8 cellular contexts compared by ENCODE assay signal in the genomic region with DNA sequence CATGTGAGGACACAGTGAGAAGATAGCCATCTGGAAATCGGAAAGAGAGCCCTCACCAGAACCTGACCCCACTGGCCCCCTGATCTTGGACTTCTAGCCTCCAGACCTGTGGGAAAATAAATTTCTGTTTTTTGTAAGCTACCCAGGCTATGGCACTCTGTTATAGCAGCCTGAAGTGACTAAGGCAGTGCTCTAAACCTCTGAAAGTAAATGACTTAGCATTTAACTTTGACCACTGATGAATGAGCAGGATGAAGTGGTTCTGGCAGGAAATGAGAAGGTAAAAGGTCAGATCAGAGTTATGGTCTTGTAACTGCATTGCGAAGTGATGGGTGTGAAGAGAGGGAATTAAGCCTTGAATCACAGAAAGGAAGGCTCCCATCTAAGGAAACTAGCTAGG. TPM values are rescaled to one million over a fixed set of nuclear protein-coding genes. Genes with fewer than 3 reads are reported as not detected.
A peak's percentile ranks its signal among the peaks of the same experiment; 100 is the strongest.
DNase-seq lines count a peak whose midpoint lies in the region; ATAC-seq and TF ChIP-seq lines count a peak whose summit lies in the region.

No MANE protein-coding gene starts in this region.

- H3K9me3 Mint-ChIP-seq in naive thymus-derived CD4-positive, alpha-beta T cell: no peaks in the 10 kb centered on the region

- no peak for TF ChIP-seq EP300 in transverse colon (IDR thresholded peaks at IDR 0.05; ENCODE audit: low read depth)
- no peak for TF ChIP-seq EP300 in ovary (IDR thresholded peaks at IDR 0.05)

- no peaks in the 10 kb centered on the region for H3K4me1 ChIP-seq in naive thymus-derived CD4-positive, alpha-beta T cell (ENCODE audit: control insufficient read depth in 2 of 2, insufficient read depth in 2 of 2, low read length in 2 of 2)
- H3K4me1 ChIP-seq in transverse colon: peaks cover 0 to 23% (median 8%) of the 10 kb centered on the region in 4 donors
- H3K4me1 ChIP-seq in ovary (ENCODE audit: insufficient read depth): no peaks in the 10 kb centered on the region

- H3K4me3 ChIP-seq in naive thymus-derived CD4-positive, alpha-beta T cell (ENCODE audit: low read length): no peak overlapping the region
- H3K4me3 ChIP-seq in transverse colon (no peak overlapping the region), ovary (no peak overlapping the region)

- no peak overlapping the region for H3K27ac ChIP-seq in naive thymus-derived CD4-positive, alpha-beta T cell (ENCODE audit: low read depth, low read length)
- peak overlapping the region in 2 of 4 donors; percentile 29 to 52 for H3K27ac ChIP-seq in transverse colon
- no peak overlapping the region for H3K27ac ChIP-seq in ovary

- H3K36me3 ChIP-seq in naive thymus-derived CD4-positive, alpha-beta T cell (ENCODE audit: control insufficient read depth in 2 of 3, insufficient read depth in 3 of 3, low read length in 3 of 3): no peaks in the 10 kb centered on the region
- H3K36me3 ChIP-seq in transverse colon: no peaks in the 10 kb centered on the region
- H3K36me3 ChIP-seq in ovary: no peaks in the 10 kb centered on the region

- intact Hi-C loops in naive thymus-derived CD4-positive, alpha-beta T cell (cut with micrococcal nuclease): no loop called here
- intact Hi-C loops in transverse colon (cut with DNase I; ENCODE audit: low total_unique reads) (no loop called here), ovary (cut with DNase I) (no loop called here)

- in situ Hi-C loops in transverse colon (cut with MboI; ENCODE audit: low pct_ligation_motif_present in 1 of 4, low pct_unique_long_range_greater_than_20kb in 1 of 4, low sequenced_read_pairs in 3 of 4): no loop called here

- peaks cover 0 to under 1% (median 0%) of the 10 kb centered on the region in 5 donors for H3K36me3 Mint-ChIP-seq in naive thymus-derived CD4-positive, alpha-beta T cell

- peak; percentile 63 for DNase-seq in RKO (ENCODE audit: low spot score)
- no peak for DNase-seq in naive thymus-derived CD4-positive, alpha-beta T cell
- DNase-seq in transverse colon: no peak
- no peak for DNase-seq in NCI-H526 (lab: John Stamatoyannopoulos, UW)
- no peak for DNase-seq in ovary
- DNase-seq in SK-N-DZ (ENCODE audit: low spot score): no peak

- H3K4me1 Mint-ChIP-seq in naive thymus-derived CD4-positive, alpha-beta T cell: peaks cover 0 to 27% (median 0%) of the 10 kb centered on the region in 7 donors

- WGBS in transverse colon (ENCODE audit: low coverage in 1 of 2), 2 donors: 64 to 67% methylated on average over 1 to 2 of the region's 2 CpGs
- WGBS in ovary, 3 donors: 70 to 75% (median 72%) methylated on average over 2 of the region's 2 CpGs

- H3K9me3 ChIP-seq in naive thymus-derived CD4-positive, alpha-beta T cell (ENCODE audit: control insufficient read depth in 2 of 3, low read length in 3 of 3): no peaks in the 10 kb centered on the region
- H3K9me3 ChIP-seq in transverse colon: no peaks in the 10 kb centered on the region
- H3K9me3 ChIP-seq in ovary: no peaks in the 10 kb centered on the region

- CTCF ChIA-PET in naive thymus-derived CD4-positive, alpha-beta T cell (lab: Charles Lee): no interaction called here

- no peaks in the 10 kb centered on the region for H3K27me3 ChIP-seq in naive thymus-derived CD4-positive, alpha-beta T cell (ENCODE audit: control insufficient read depth in 2 of 2, insufficient read depth in 2 of 2, low read length in 2 of 2)
- H3K27me3 ChIP-seq in transverse colon (no peaks in the 10 kb centered on the region), ovary (no peaks in the 10 kb centered on the region)

- no peak overlapping the region for H3K27ac Mint-ChIP-seq in naive thymus-derived CD4-positive, alpha-beta T cell

- TF ChIP-seq CTCF in transverse colon (IDR thresholded peaks at IDR 0.05) (no peak), ovary (IDR thresholded peaks at IDR 0.05) (no peak)

- ATAC-seq in GM18508 (IDR thresholded peaks at IDR 0.05; ENCODE audit: insufficient read depth, unreplicated experiment) (peak; percentile 69), HG02759 (IDR thresholded peaks at IDR 0.05; ENCODE audit: unreplicated experiment) (peak; percentile 54)
- peak; percentile 78 for ATAC-seq in naive thymus-derived CD4-positive, alpha-beta T cell

- TF ChIP-seq POLR2A in transverse colon (IDR thresholded peaks at IDR 0.05) (no peak), ovary (IDR thresholded peaks at IDR 0.05) (no peak)

- H3K4me3 Mint-ChIP-seq in naive thymus-derived CD4-positive, alpha-beta T cell: no peak overlapping the region

- POLR2A ChIA-PET in naive thymus-derived CD4-positive, alpha-beta T cell (lab: Charles Lee): no interaction called here

- H3K27me3 Mint-ChIP-seq in naive thymus-derived CD4-positive, alpha-beta T cell: no peaks in the 10 kb centered on the region

RNA-seq across cellular contexts. Expression of a gene that starts 17.0 kb away (rescaled TPM):
- 10 to 100 TPM in 1 of 5 experiments, 1 to 10 TPM in 4; 3.0 to 14.6 (median 5.8) TPM for total RNA-seq in naive thymus-derived CD4-positive, alpha-beta T cell
- polyA plus RNA-seq in naive thymus-derived CD4-positive, alpha-beta T cell: 1 to 10 TPM; 1.5 to 3.5 TPM
- 10 to 100 TPM in 3 of 4 donors, 1 to 10 TPM in 1; 2.8 to 32.4 (median 22.0) TPM for total RNA-seq in transverse colon
- 10 to 100 TPM in 6 of 7 donors, 1 to 10 TPM in 1; 9.0 to 23.1 (median 14.9) TPM for total RNA-seq in ovary
- 10 to 100 TPM; 13.6 to 23.2 TPM for polyA plus RNA-seq in ovary
- not detected in 2 replicates for polyA plus RNA-seq in SK-N-DZ (2014; cell fraction: cytosol; rRNA removed)
- not detected in 2 replicates for polyA plus RNA-seq in SK-N-DZ (2014; cell fraction: nucleus; rRNA removed)
